ENCODE assay signal across 11 cellular contexts in the genomic region with DNA sequence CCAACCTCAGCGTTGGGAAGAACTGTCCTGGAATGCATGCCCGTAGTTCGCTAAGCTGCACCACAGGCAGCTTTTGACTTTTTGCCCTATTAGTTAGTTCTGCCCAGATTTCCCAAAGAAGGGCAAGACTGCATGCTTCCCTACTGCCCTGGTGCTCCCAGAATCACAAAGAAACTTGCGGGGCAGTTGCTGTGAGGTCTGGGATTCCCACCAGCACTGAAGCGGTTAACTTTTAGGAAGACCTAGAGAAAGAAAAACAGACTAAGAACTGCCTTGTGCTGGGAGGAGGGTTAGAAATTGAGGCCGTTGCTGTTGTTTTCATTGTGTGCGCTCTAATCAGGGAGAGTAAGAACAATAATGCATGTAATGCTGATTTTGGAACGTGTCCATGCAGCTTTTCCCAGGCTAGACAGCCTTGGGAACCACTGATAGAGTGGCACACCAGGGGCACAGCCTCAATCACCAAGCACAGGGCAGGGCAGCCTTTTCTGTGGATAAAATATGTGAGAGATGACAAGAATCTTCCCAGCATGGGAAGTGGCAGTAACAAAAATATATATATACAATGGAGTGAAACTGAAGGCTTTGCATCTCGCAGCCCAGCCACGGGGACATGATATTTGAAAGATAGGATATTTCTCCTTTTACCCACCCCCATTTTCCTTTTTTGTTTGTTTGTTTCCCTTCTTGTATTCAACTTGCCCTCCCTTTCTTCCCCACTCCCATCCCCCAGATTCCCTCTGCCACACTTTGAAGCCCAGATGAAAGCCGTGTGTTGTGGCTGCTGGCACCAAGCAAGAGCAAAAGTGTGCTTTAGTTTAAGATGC.
A peak's percentile ranks its signal among the peaks of the same experiment; 100 is the strongest.
DNase-seq lines count a peak whose midpoint lies in the region; ATAC-seq, FAIRE-seq and TF ChIP-seq lines count a peak whose summit lies in the region.
"Had no signal": no experiment of that assay in that cellular context is flagged by ENCODE, and none has a peak within 500 bp of the region (broad histone marks: within the 10 kb centered on the region; RNA-seq: fewer than 3 reads in every experiment).

No MANE protein-coding gene starts in this region.

- H3K4me1 Mint-ChIP-seq in mesothelial cell of epicardium: peaks cover 18% of the 10 kb centered on the region
- H3K4me1 Mint-ChIP-seq: CD14-positive monocyte, naive B cell had no signal

- peak overlapping the region; percentile 45 for H2BK120ac ChIP-seq in H1 (replicated peaks; ENCODE audit: low read depth, low read length)

- peak overlapping the region; percentile 63; the same call in 1 of the 2 replicates for H4K8ac ChIP-seq in H1 (ENCODE audit: extremely low read depth, insufficient read depth, low read length)

- no peaks in the 10 kb centered on the region for H3K27me3 Mint-ChIP-seq in mesothelial cell of epicardium (ENCODE audit: low read depth)

- peaks cover 11% of the 10 kb centered on the region for H3K9me3 Mint-ChIP-seq in mesothelial cell of epicardium

- peak overlapping the region; percentile 77; the same call in 1 of the 2 replicates for H2BK15ac ChIP-seq in H1 (ENCODE audit: low read length)

- POLR2A ChIA-PET in H1 (lab: Charles Lee; ENCODE audit: partially characterized antibody): interaction anchor here (1.1 kb wide), 1 partner anchor 11 kb away, joined by 3 read pairs; no protein-coding TSS in a partner anchor

- H3K27me3 ChIP-seq in ACC112 (ENCODE audit: insufficient read depth, low read length) (0 out of 2 replicates have a peak, but pooled peaks cover 13% of the 10 kb centered on the region), H1 (replicated peaks in 1 of 4; ENCODE audit: control insufficient read depth in 3 of 4, extremely low read depth in 1 of 4, insufficient read depth in 3 of 4, low read length in 3 of 4) (no peaks in the 10 kb centered on the region)
- H3K27me3 ChIP-seq: adrenal gland had no signal

- H3K79me1 ChIP-seq in H1 (ENCODE audit: low read depth, low read length): no peaks in the 10 kb centered on the region

- H3K23me2 ChIP-seq in H1 (ENCODE audit: low read depth, low read length): peaks cover 6% of the 10 kb centered on the region

- CTCF ChIA-PET in H1 (lab: Charles Lee; ENCODE audit: partially characterized antibody): interaction anchor here (1.0 to 1.6 kb wide), 5 partner anchors 9 to 300 kb away, joined by 3 to 4 read pairs (median 4); no protein-coding TSS in a partner anchor

- peaks cover 1% of the 10 kb centered on the region for H3K36me3 Mint-ChIP-seq in mesothelial cell of epicardium
- H3K36me3 Mint-ChIP-seq: CD14-positive monocyte, naive B cell had no signal

- peak in 1 of 2 experiments; percentile 26; a peak in 3 of 4 replicates for TF ChIP-seq RAD21 in H1 (IDR thresholded peaks at IDR 0.05 in 1 of 2, conservative IDR thresholded peaks at IDR 0.05 in 1 of 2; ENCODE audit: low read depth in 2 of 2, low read length in 2 of 2)

- H4K20me1 ChIP-seq in H1 (replicated peaks in 1 of 2; ENCODE audit: control insufficient read depth in 1 of 2, insufficient read depth in 2 of 2, low read length in 2 of 2): no peaks in the 10 kb centered on the region

- H2AK5ac ChIP-seq in H1 (ENCODE audit: low read depth, low read length): no peak overlapping the region

- peak overlapping the region; percentile 20; the same call in 1 of the 2 replicates for H3K18ac ChIP-seq in H1 (ENCODE audit: extremely low read depth, low read length)

- DNase-seq in NCI-H2029 (lab: John Stamatoyannopoulos, UW) (peak; percentile 79), H1 (ENCODE audit: low read depth in 1 of 2, low spot score in 2 of 2) (no peak), mesothelial cell of epicardium (ENCODE audit: low spot score in 2 of 2, unreplicated experiment in 2 of 2) (no peak), GM20000 (ENCODE audit: low spot score) (no peak), GM19239 (ENCODE audit: insufficient read length, low spot score) (no peak)
- DNase-seq in activated CD4-positive, alpha-beta T cell treated with anti-CD3 and anti-CD28 coated beads, Interleukin-2, amount 50 U/mL, for 1 hour: no peak
- DNase-seq: naive B cell had no signal

- peak overlapping the region; percentile 49; the same call in 1 of the 2 replicates for H2BK20ac ChIP-seq in H1 (ENCODE audit: low read length)

- H3K56ac ChIP-seq in H1 (replicated peaks; ENCODE audit: insufficient read length, low read depth, low read length): no peak overlapping the region

- H3K4me1 ChIP-seq in ACC112 (ENCODE audit: control insufficient read depth, insufficient read depth, low read length, unreplicated experiment): peaks cover 5% of the 10 kb centered on the region
- H3K4me1 ChIP-seq in H1 (replicated peaks in 1 of 4; ENCODE audit: control insufficient read depth in 3 of 4, insufficient read depth in 4 of 4, low read length in 3 of 4): peaks cover 5 to 16% (median 13%) of the 10 kb centered on the region in 4 experiments; a peak in 6 of 7 replicates
- H3K4me1 ChIP-seq: adrenal gland had no signal

- peak overlapping the region; percentile 48 for H2AFZ ChIP-seq in ACC112 (ENCODE audit: low read length, unreplicated experiment)
- H2AFZ ChIP-seq in H1 (ENCODE audit: low read length): peak overlapping the region; percentile 96

- no peak overlapping the region for H3K4ac ChIP-seq in H1 (replicated peaks; ENCODE audit: insufficient read length, low read depth, low read length)

- FAIRE-seq in H1 (lab: Jason Lieb, UNC) (peak; percentile 88), GM19239 (lab: Jason Lieb, UNC) (no peak)

- H3K9ac ChIP-seq in H1 (replicated peaks in 1 of 4; ENCODE audit: extremely low read depth in 1 of 4, low read depth in 3 of 4, low read length in 3 of 4): peak overlapping the region in 2 of 4 experiments; percentile 33 to 60; a peak in 4 of 7 replicates

- 19% methylated on average over 11 of the region's 11 CpGs; no CpG with 5 or more reads in 1 of the 2 experiments for WGBS in H1 (ENCODE audit: extremely low coverage in 1 of 2, insufficient coverage in 1 of 2, insufficient read length in 1 of 2, insufficient replicate concordance in 2 of 2, low coverage in 1 of 2, low lambda C conversion rate in 2 of 2, missing lambda C conversion rate in 1 of 2), 2 experiments

- TF ChIP-seq POLR2A in H1 (IDR thresholded peaks at IDR 0.05; ENCODE audit: control extremely low read depth in 1 of 2, low read depth in 2 of 2, low read length in 2 of 2): no peak

- peak overlapping the region; percentile 71 to 82 for H3K4me2 ChIP-seq in H1 (ENCODE audit: insufficient read depth in 1 of 2, low read depth in 2 of 2, low read length in 2 of 2)

- H4K5ac ChIP-seq in H1 (ENCODE audit: insufficient read length, low read depth, low read length): peak overlapping the region; percentile 68

- H3K4me3 ChIP-seq in ACC112 (ENCODE audit: low read depth, low read length) (peak overlapping the region; percentile 48), H1 (ENCODE audit: extremely low read depth in 1 of 4, insufficient read depth in 2 of 4, low read depth in 3 of 4, low read length in 4 of 4) (peak overlapping the region in 3 of 4 experiments; percentile 2 to 45 (median 22); a peak in 5 of 8 replicates)
- H3K4me3 ChIP-seq: adrenal gland had no signal

- no peak for TF ChIP-seq EP300 in H1 (IDR thresholded peaks at IDR 0.05; ENCODE audit: borderline replicate concordance in 1 of 2, low read depth in 2 of 2, low read length in 2 of 2)

- no peak for ATAC-seq in GM21786 (IDR thresholded peaks at IDR 0.05; ENCODE audit: unreplicated experiment)

- no peaks in the 10 kb centered on the region for H3K9me3 ChIP-seq in H1 (ENCODE audit: insufficient read depth in 2 of 2, low read depth in 1 of 2, low read length in 1 of 2)
- H3K9me3 ChIP-seq: adrenal gland had no signal

- H3K27ac ChIP-seq in ACC112 (ENCODE audit: low read depth, low read length) (no peak overlapping the region), H1 (ENCODE audit: low read depth, low read length) (peak overlapping the region; percentile 63; the same call in 1 of the 2 replicates)
- H3K27ac ChIP-seq: adrenal gland had no signal

- peak overlapping the region; percentile 38 for H3K14ac ChIP-seq in H1 (ENCODE audit: insufficient read length)

- H3K79me2 ChIP-seq in ACC112 (ENCODE audit: control insufficient read depth, insufficient read depth, low read length, unreplicated experiment) (no peaks in the 10 kb centered on the region), H1 (ENCODE audit: control insufficient read depth in 1 of 2, insufficient read depth in 2 of 2, low read length in 2 of 2) (no peaks in the 10 kb centered on the region)

- peak overlapping the region; percentile 84; the same call in 1 of the 2 replicates for H2BK5ac ChIP-seq in H1 (ENCODE audit: low read depth, low read length)

- peak overlapping the region; percentile 89 for H3K27ac Mint-ChIP-seq in mesothelial cell of epicardium
- H3K27ac Mint-ChIP-seq: CD14-positive monocyte, naive B cell had no signal

- no peak for TF ChIP-seq CTCF in H1 (IDR thresholded peaks at IDR 0.05; ENCODE audit: control extremely low read depth in 1 of 3, insufficient read depth in 1 of 3, low read depth in 1 of 3, low read length in 3 of 3)
- TF ChIP-seq CTCF in mesothelial cell of epicardium (IDR thresholded peaks at IDR 0.05; ENCODE audit: unreplicated experiment): no peak
- TF ChIP-seq CTCF in GM20000 (IDR thresholded peaks at IDR 0.05; ENCODE audit: extremely low read depth, missing control alignments): no peak

- H3K36me3 ChIP-seq in ACC112 (ENCODE audit: insufficient read depth, low read length) (no peaks in the 10 kb centered on the region), H1 (ENCODE audit: control insufficient read depth in 2 of 4, insufficient read depth in 4 of 4, low read length in 3 of 4) (no peaks in the 10 kb centered on the region)
- H3K36me3 ChIP-seq: adrenal gland had no signal

- H4K91ac ChIP-seq in H1 (replicated peaks; ENCODE audit: insufficient read length, low read length): peak overlapping the region; percentile 12

- H2BK12ac ChIP-seq in H1 (ENCODE audit: low read depth, low read length): peak overlapping the region; percentile 97

- H3K4me3 Mint-ChIP-seq in mesothelial cell of epicardium: peak overlapping the region; percentile 48
- H3K4me3 Mint-ChIP-seq: CD14-positive monocyte, naive B cell had no signal

- no peak overlapping the region for H3K23ac ChIP-seq in H1 (ENCODE audit: insufficient read length)

TF ChIP-seq in H1, 55 proteins besides CTCF, POLR2A, EP300 and RAD21 (continues in another document):
- TF ChIP-seq YY1 (IDR thresholded peaks at IDR 0.05; ENCODE audit: low read depth, low read length): no peak
- no peak for TF ChIP-seq SP4 (IDR thresholded peaks at IDR 0.05; ENCODE audit: low read length)
